ENCODE assay signal across 8 cellular contexts in the genomic region with DNA sequence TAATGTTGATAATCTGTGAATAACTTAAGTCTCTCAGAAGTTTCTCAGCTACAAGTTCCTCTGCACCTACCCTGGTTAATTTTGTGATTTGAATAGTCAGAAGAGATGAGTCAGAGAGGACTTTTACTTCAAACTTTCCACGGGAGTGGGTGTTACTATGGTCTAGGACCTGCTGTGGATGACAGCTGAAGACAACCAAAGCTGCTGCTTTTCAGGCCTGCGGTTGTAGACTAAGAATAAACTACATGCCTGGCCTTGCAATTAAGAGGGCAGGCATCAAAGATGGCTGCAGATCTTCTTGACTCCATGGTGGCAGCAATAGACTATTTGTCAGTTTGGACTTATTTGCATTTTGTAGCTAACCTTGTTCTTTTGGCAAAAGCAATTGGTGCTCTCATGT.
A peak's percentile ranks its signal among the peaks of the same experiment; 100 is the strongest.
DNase-seq lines count a peak whose midpoint lies in the region; ATAC-seq and TF ChIP-seq lines count a peak whose summit lies in the region.
"Had no signal": no experiment of that assay in that cellular context is flagged by ENCODE, and none has a peak within 500 bp of the region (broad histone marks: within the 10 kb centered on the region; RNA-seq: fewer than 3 reads in every experiment).

No MANE protein-coding gene starts in this region.

- no peaks in the 10 kb centered on the region for H3K9me3 ChIP-seq in ovary
- H3K9me3 ChIP-seq: HAP-1 had no signal

- intact Hi-C loops in ovary (cut with DNase I): no loop called here

- ATAC-seq in GM19351 (IDR thresholded peaks at IDR 0.05; ENCODE audit: unreplicated experiment) (peak; percentile 99), HG03025 (IDR thresholded peaks at IDR 0.05; ENCODE audit: low FRiP score, unreplicated experiment) (peak; percentile 93)

- H3K27me3 ChIP-seq in ovary: no peaks in the 10 kb centered on the region

- TF ChIP-seq EP300 in ovary (IDR thresholded peaks at IDR 0.05): no peak

- DNase-seq in activated T-cell treated with anti-CD3 and anti-CD28 coated beads for 48 hours (ENCODE audit: low read depth): peak; percentile 29
- DNase-seq in stimulated activated CD8-positive, alpha-beta memory T cell treated with anti-CD3 and anti-CD28 coated beads, Interleukin-12 subunit alpha, Interleukin-12 subunit beta, amount 100 ng/mL, for 24 hours (ENCODE audit: extremely low read depth): peak; percentile 17
- no peak for DNase-seq in ovary
- DNase-seq in inferior parietal cortex (ENCODE audit: extremely low spot score): no peak
- DNase-seq in RKO (ENCODE audit: low spot score): no peak

- no peak for TF ChIP-seq POLR2A in ovary (IDR thresholded peaks at IDR 0.05)

- no peaks in the 10 kb centered on the region for H3K36me3 ChIP-seq in ovary
- H3K36me3 ChIP-seq: HAP-1 had no signal

- no peak overlapping the region for H3K4me3 ChIP-seq in ovary
- H3K4me3 ChIP-seq: HAP-1 had no signal

- H3K4me1 ChIP-seq in ovary (ENCODE audit: insufficient read depth): no peaks in the 10 kb centered on the region
- H3K4me1 ChIP-seq: HAP-1 had no signal

- WGBS in ovary, 3 donors: 34 to 49% (median 38%) methylated on average over 2 of the region's 2 CpGs

- TF ChIP-seq CTCF in ovary (IDR thresholded peaks at IDR 0.05): no peak

- H3K27ac ChIP-seq in ovary: no peak overlapping the region

Comparison
In these comparisons a context has a peak if more than half of its experiments do, and no peak if none do; other contexts are left out.
1. DNase-seq: peak in activated T-cell treated with anti-CD3 and anti-CD28 coated beads for 48 hours (single experiment) and stimulated activated CD8-positive, alpha-beta memory T cell treated with anti-CD3 and anti-CD28 coated beads, Interleukin-12 subunit alpha, Interleukin-12 subunit beta, amount 100 ng/mL, for 24 hours (single experiment); none in ovary (0 of 5), inferior parietal cortex (single experiment) and RKO (single experiment).